In genomic region chr2:171531291-171531690, GRCh38 we compare ENCODE assay signal across 11 cellular contexts. TPM values are rescaled to one million over a fixed set of nuclear protein-coding genes. Genes with fewer than 3 reads are reported as not detected.
A peak's percentile ranks its signal among the peaks of the same experiment; 100 is the strongest.
DNase-seq lines count a peak whose midpoint lies in the region; ATAC-seq and TF ChIP-seq lines count a peak whose summit lies in the region.
"Had no signal": no experiment of that assay in that cellular context is flagged by ENCODE, and none has a peak within 500 bp of the region (broad histone marks: within the 10 kb centered on the region; RNA-seq: fewer than 3 reads in every experiment).

No MANE protein-coding gene starts in this region.

- no peak overlapping the region for H3K4me2 ChIP-seq in mesendoderm (ENCODE audit: low read length)

- no peaks in the 10 kb centered on the region for H3K4me1 Mint-ChIP-seq in activated naive CD4-positive, alpha-beta T cell treated with anti-CD3 and anti-CD28 coated beads for 36 hours (ENCODE audit: low read depth)
- H3K4me1 Mint-ChIP-seq: T-helper 17 cell had no signal

- H3K27ac ChIP-seq in HEK293 (ENCODE audit: extremely low read depth, low read depth, low read length) (no peak overlapping the region), subcutaneous abdominal adipose tissue (ENCODE audit: low read depth, low read length) (peak overlapping the region; percentile 12), mesendoderm (ENCODE audit: low read depth, low read length) (no peak overlapping the region)

- no peaks in the 10 kb centered on the region for H3K9me3 ChIP-seq in HEK293 (ENCODE audit: control insufficient read depth, insufficient read depth, low read depth, low read length)
- H3K9me3 ChIP-seq in subcutaneous abdominal adipose tissue (ENCODE audit: control insufficient read depth in 5 of 5, low read length in 5 of 5), result no peaks in the 10 kb centered on the region

- H3K27me3 ChIP-seq in subcutaneous abdominal adipose tissue (ENCODE audit: control insufficient read depth in 5 of 5, insufficient read depth in 4 of 5, low read length in 5 of 5), result no peaks in the 10 kb centered on the region
- H3K27me3 ChIP-seq in mesendoderm (ENCODE audit: insufficient read depth, low read length, poor library complexity), result no peaks in the 10 kb centered on the region

- H3K23ac ChIP-seq in mesendoderm (ENCODE audit: low read length), result no peak overlapping the region

- intact Hi-C loops in left ventricle myocardium superior (cut with micrococcal nuclease), result no loop called here
- intact Hi-C loops in activated naive CD4-positive, alpha-beta T cell treated with anti-CD3 and anti-CD28 coated beads for 36 hours (cut with micrococcal nuclease), result no loop called here

- H3K4me1 ChIP-seq in HEK293 (ENCODE audit: control insufficient read depth, insufficient read depth, low read length), result 0 out of 2 replicates have a peak, but pooled peaks cover 2% of the 10 kb centered on the region
- peaks cover 0 to 29% (median 19%) of the 10 kb centered on the region in 5 donors for H3K4me1 ChIP-seq in subcutaneous abdominal adipose tissue (ENCODE audit: control insufficient read depth in 5 of 5, insufficient read depth in 5 of 5, low read length in 5 of 5)
- no peaks in the 10 kb centered on the region for H3K4me1 ChIP-seq in mesendoderm (ENCODE audit: control insufficient read depth, low read depth, low read length)

- H3K4ac ChIP-seq in mesendoderm (ENCODE audit: low read depth, low read length), result no peak overlapping the region

- H3K4me3 Mint-ChIP-seq in activated naive CD4-positive, alpha-beta T cell treated with anti-CD3 and anti-CD28 coated beads for 36 hours, result no peak overlapping the region
- H3K4me3 Mint-ChIP-seq: T-helper 17 cell had no signal

- CTCF ChIA-PET in HEK293 (lab: Yijun Ruan, JAX), result interaction anchor here (0.6 to 1.9 kb wide), 6 partner anchors 9 to 26 kb away, joined by 3 to 5 read pairs (median 4); partner anchors contain the start of gene CYBRD1
- CTCF ChIA-PET in activated naive CD4-positive, alpha-beta T cell treated with anti-CD3 and anti-CD28 coated beads for 36 hours (lab: Charles Lee), result interaction anchor here (0.7 to 1.3 kb wide), 2 partner anchors 10 to 434 kb away, joined by 4 to 5 read pairs; no protein-coding TSS in a partner anchor

- H2BK120ac ChIP-seq in mesendoderm (ENCODE audit: low read depth, low read length), result no peak overlapping the region

- H3K27me3 Mint-ChIP-seq in activated naive CD4-positive, alpha-beta T cell treated with anti-CD3 and anti-CD28 coated beads for 36 hours (ENCODE audit: low read depth), result peaks cover 12% of the 10 kb centered on the region

- H3K9me3 Mint-ChIP-seq in activated naive CD4-positive, alpha-beta T cell treated with anti-CD3 and anti-CD28 coated beads for 36 hours, result peaks cover 3% of the 10 kb centered on the region

- H3K9ac ChIP-seq in subcutaneous abdominal adipose tissue (ENCODE audit: low read length in 5 of 5) (peak overlapping the region in 1 of 5 donors; percentile 24), mesendoderm (ENCODE audit: low read length) (no peak overlapping the region)

- H2BK15ac ChIP-seq in mesendoderm (replicated peaks; ENCODE audit: low read depth), result no peak overlapping the region

- H3K4me3 ChIP-seq in HEK293 (ENCODE audit: low read depth, low read length) (no peak overlapping the region), astrocyte of the cerebellum (ENCODE audit: low read depth, low read length) (no peak overlapping the region), subcutaneous abdominal adipose tissue (ENCODE audit: low read depth in 1 of 5, low read length in 5 of 5) (no peak overlapping the region), mesendoderm (ENCODE audit: low read length) (no peak overlapping the region)

- TF ChIP-seq CTCF in HEK293 (tag by site-specific recombination; IDR thresholded peaks at IDR 0.05) (no peak), astrocyte of the cerebellum (IDR thresholded peaks at IDR 0.05; ENCODE audit: low read depth, low read length, missing control alignments) (no peak)

- no peaks in the 10 kb centered on the region for H3K36me3 ChIP-seq in HEK293 (ENCODE audit: control insufficient read depth in 2 of 2, insufficient read depth in 1 of 2, low read length in 2 of 2)
- peaks cover 0 to 4% (median 0%) of the 10 kb centered on the region in 5 donors for H3K36me3 ChIP-seq in subcutaneous abdominal adipose tissue (ENCODE audit: control insufficient read depth in 5 of 5, insufficient read depth in 5 of 5, low read length in 5 of 5)
- H3K36me3 ChIP-seq in mesendoderm (ENCODE audit: control insufficient read depth, insufficient read depth, low read length), result no peaks in the 10 kb centered on the region

- H2AK5ac ChIP-seq in mesendoderm (ENCODE audit: low read length), result no peak overlapping the region

- WGBS in mesendoderm (ENCODE audit: extremely low coverage, insufficient coverage, low lambda C conversion rate), result no CpG with 5 or more reads among the region's 7 CpGs

- in situ Hi-C loops in astrocyte of the cerebellum (cut with HindIII; ENCODE audit: low sequenced_read_pairs), result no loop called here

- DNase-seq in astrocyte of the cerebellum (ENCODE audit: low read depth) (peak; percentile 69), left ventricle myocardium superior (no peak), NCI-H1048 (lab: John Stamatoyannopoulos, UW) (no peak), putamen (ENCODE audit: low spot score) (no peak), mesendoderm (no peak)
- no peak for DNase-seq in activated naive CD4-positive, alpha-beta T cell treated with anti-CD3 and anti-CD28 coated beads for 36 hours
- DNase-seq: activated CD8-positive, alpha-beta memory T cell treated with anti-CD3 and anti-CD28 coated beads, Interleukin-2, amount 50 U/mL, for 48 hours; NCI-H748 treated with DMSO at 0.1 percent for 48 hours; T-helper 17 cell had no signal

- H4K5ac ChIP-seq in mesendoderm (ENCODE audit: low read length), result no peak overlapping the region

- H3K56ac ChIP-seq in mesendoderm (ENCODE audit: low read length), result no peak overlapping the region

- POLR2A ChIA-PET in HEK293 (lab: Yijun Ruan, JAX), result interaction anchor here (0.7 to 0.8 kb wide), 2 partner anchors 8 to 67 kb away, joined by 3 to 7 read pairs; no protein-coding TSS in a partner anchor

- no peak overlapping the region for H3K27ac Mint-ChIP-seq in activated naive CD4-positive, alpha-beta T cell treated with anti-CD3 and anti-CD28 coated beads for 36 hours
- H3K27ac Mint-ChIP-seq: T-helper 17 cell had no signal

- no peak overlapping the region for H2BK5ac ChIP-seq in mesendoderm (ENCODE audit: low read length)

- no peaks in the 10 kb centered on the region for H3K36me3 Mint-ChIP-seq in activated naive CD4-positive, alpha-beta T cell treated with anti-CD3 and anti-CD28 coated beads for 36 hours (ENCODE audit: low read depth)

- H3K79me1 ChIP-seq in mesendoderm (ENCODE audit: low read length), result no peaks in the 10 kb centered on the region

- H4K8ac ChIP-seq in mesendoderm (ENCODE audit: low read depth, low read length), result no peak overlapping the region

- peak; percentile 55 for ATAC-seq in left ventricle myocardium superior
- ATAC-seq: T-helper 17 cell had no signal

- H3K79me2 ChIP-seq in mesendoderm (ENCODE audit: control insufficient read depth, insufficient read depth, low read length), result no peaks in the 10 kb centered on the region

- no peak overlapping the region for H3K18ac ChIP-seq in mesendoderm (ENCODE audit: low read length)

TF ChIP-seq in HEK293, 187 proteins besides CTCF, POLR2A, EP300 and RAD21 (continues in another document):
- TF ChIP-seq ZNF785 (tag by site-specific recombination; IDR thresholded peaks at IDR 0.05) (no peak), GLI4 (tag by site-specific recombination; IDR thresholded peaks at IDR 0.05) (no peak), ZBTB49 (tag by site-specific recombination; IDR thresholded peaks at IDR 0.05; ENCODE audit: low read depth) (no peak), ZNF677 (tag by site-specific recombination; IDR thresholded peaks at IDR 0.05) (no peak), HOXC10 (CRISPR knock-in tag; IDR thresholded peaks at IDR 0.05) (no peak), ZNF837 (tag by site-specific recombination; IDR thresholded peaks at IDR 0.05) (no peak), ZNF169 (tag by site-specific recombination; IDR thresholded peaks at IDR 0.05) (no peak), ZNF621 (tag by site-specific recombination; IDR thresholded peaks at IDR 0.05) (no peak), MZF1 (tag by site-specific recombination; IDR thresholded peaks at IDR 0.05; ENCODE audit: borderline replicate concordance) (no peak), ZNF514 (tag by site-specific recombination; IDR thresholded peaks at IDR 0.05) (no peak), ZNF184 (tag by site-specific recombination; IDR thresholded peaks at IDR 0.05) (no peak), ZBTB26 (tag by site-specific recombination; optimal IDR thresholded peaks at IDR 0.05) (no peak)

RNA-seq across cellular contexts. Expression of gene CYBRD1, which starts 9.0 kb away (rescaled TPM):
- total RNA-seq in left ventricle myocardium superior, result 55.0 TPM
- under 1 TPM; 0.76 to 0.77 TPM for total RNA-seq in activated naive CD4-positive, alpha-beta T cell treated with anti-CD3 and anti-CD28 coated beads for 36 hours
- 12.3 TPM for polyA plus RNA-seq in mesendoderm (2013, experiment 1 of 2)
- polyA plus RNA-seq in mesendoderm (2013, experiment 2 of 2), result 10.7 TPM

Comparison
In these comparisons a context has a peak if more than half of its experiments do, and no peak if none do; other contexts are left out.
1. RNA of gene CYBRD1, which starts 9.0 kb away (total RNA-seq): 55.0 TPM in left ventricle myocardium superior (single experiment); 0.76 to 0.77 TPM in activated naive CD4-positive, alpha-beta T cell treated with anti-CD3 and anti-CD28 coated beads for 36 hours; every median in the first group is over 10 times any median in the second.